26 cellular contexts compared by ENCODE assay signal in the genomic region with DNA sequence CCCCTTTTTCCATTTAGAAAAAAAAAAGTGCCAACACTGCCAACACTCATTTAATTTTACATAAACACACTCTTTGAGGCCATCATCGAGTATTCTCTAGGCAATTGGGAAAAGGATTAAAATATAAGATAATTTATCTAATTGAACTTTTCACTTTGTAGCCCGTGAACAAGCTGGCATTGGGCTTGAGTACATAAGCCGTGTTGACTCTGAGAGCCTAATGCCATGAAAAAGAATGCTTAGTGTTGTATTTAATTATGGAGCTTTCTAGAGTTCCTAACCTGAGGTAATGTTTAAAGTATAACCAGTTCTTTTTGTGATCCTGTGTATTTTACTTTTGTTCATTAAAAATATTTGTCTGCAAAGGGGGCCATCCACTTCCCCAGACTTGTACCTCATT.
"Had no signal": no experiment of that assay in that cellular context is flagged by ENCODE, and none has a peak within 500 bp of the region (broad histone marks: within the 10 kb centered on the region; RNA-seq: fewer than 3 reads in every experiment).

No MANE protein-coding gene starts in this region.

- H3K4me1 ChIP-seq: ascending aorta, colonic mucosa, stomach, thyroid gland, upper lobe of left lung had no signal

- H3K4me3 ChIP-seq: ascending aorta, cardiac muscle cell, colonic mucosa, ovary, skin epidermis, stomach, thyroid gland, upper lobe of left lung, vagina had no signal

- DNase-seq: activated CD4-positive, alpha-beta memory T cell treated with anti-CD3 and anti-CD28 coated beads for 36 hours; activated CD4-positive, alpha-beta T cell treated with anti-CD3 and anti-CD28 coated beads, Interleukin-2, amount 10 ng/mL, durations not matched to agents 24 days and 14 days; activated CD4-positive, CD25-positive, alpha-beta regulatory T cell treated with anti-CD3 and anti-CD28 coated beads, Interleukin-2, amount 50 U/mL, for 72 hours; activated CD8-positive, alpha-beta memory T cell treated with anti-CD3 and anti-CD28 coated beads, Interleukin-2, amount 50 U/mL, for 48 hours; activated gamma-delta T cell; activated naive CD4-positive, alpha-beta T cell treated with anti-CD3 and anti-CD28 coated beads, Interleukin-2, amount 10 ng/mL, durations not matched to agents 7 days and 5 days; activated naive CD8-positive, alpha-beta T cell treated with anti-CD3 and anti-CD28 coated beads, Interleukin-2, amount 10 ng/mL, durations not matched to agents 7 days and 5 days; activated T-cell treated with anti-CD3 and anti-CD28 coated beads, Interleukin-2, amount 50 U/mL, for 24 hours; cerebellar nuclear complex; colonic mucosa; effector CD8-positive, alpha-beta T cell; islet precursor cell; naive thymus-derived CD4-positive, alpha-beta T cell; ovary; stimulated activated CD4-positive, alpha-beta T cell treated with anti-CD3 and anti-CD28 coated beads, Interleukin-1b, Interleukin-23, amount 100 ng/mL, for 48 hours; stimulated activated naive B cell treated with anti-CD40 and anti-IgM and Interleukin-4, amounts not matched to agents 10 μg/mL and 1 μg/mL and 100 μg/mL, for 72 hours; stomach; T1000; thyroid gland; upper lobe of left lung had no signal

- H3K27ac ChIP-seq: ascending aorta, cardiac muscle cell, colonic mucosa, ovary, skin epidermis, stomach, thyroid gland, upper lobe of left lung, vagina had no signal

- H3K27me3 ChIP-seq: ascending aorta, cardiac muscle cell, colonic mucosa, ovary, stomach, thyroid gland, upper lobe of left lung, vagina had no signal

- ATAC-seq: naive thymus-derived CD4-positive, alpha-beta T cell; sciatic nerve; stimulated activated naive B cell treated with anti-CD40 and anti-IgM and Interleukin-4, amounts not matched to agents 10 μg/mL and 1 μg/mL and 100 μg/mL, for 72 hours had no signal

- FAIRE-seq: frontal cortex had no signal

- H3K9me3 ChIP-seq: ascending aorta, colonic mucosa, ovary, stomach, thyroid gland, upper lobe of left lung, vagina had no signal

- H3K36me3 ChIP-seq: ascending aorta, cardiac muscle cell, colonic mucosa, ovary, stomach, thyroid gland, upper lobe of left lung, vagina had no signal
